8 cellular contexts compared by ENCODE assay signal in genomic region chr21:15483138-15483780, GRCh38.
DNase-seq lines count a peak whose midpoint lies in the region; ATAC-seq and TF ChIP-seq lines count a peak whose summit lies in the region.

No MANE protein-coding gene starts in this region.

- no peak overlapping the region for H3K27ac ChIP-seq in VCaP

- TF ChIP-seq CTCF in VCaP (conservative IDR thresholded peaks at IDR 0.05) = peak; percentile 100

- peak; percentile 96 for ATAC-seq in GM18858 (IDR thresholded peaks at IDR 0.05; ENCODE audit: unreplicated experiment)
- ATAC-seq in HG03045 (IDR thresholded peaks at IDR 0.05; ENCODE audit: unreplicated experiment) = peak; percentile 93

- DNase-seq in AG08396 (ENCODE audit: low spot score) (peak; percentile 72), NCI-H2107 (lab: John Stamatoyannopoulos, UW) (peak; percentile 42), T47D (ENCODE audit: low read depth in 1 of 2, low spot score in 1 of 2) (peak; percentile 38 to 91), iris pigment epithelial cell (ENCODE audit: low read depth) (peak; percentile 91)
- peak; percentile 60 to 72 for DNase-seq in stimulated activated CD4-positive, alpha-beta T cell treated with anti-CD3 and anti-CD28 coated beads, Interleukin-15, amount 100 ng/mL, for 48 hours (ENCODE audit: low read depth in 2 of 2)

- in situ Hi-C loops in T47D (cut with HindIII; ENCODE audit: low pct_unique_long_range_greater_than_20kb, low sequenced_read_pairs) = no loop called here
